27 cellular contexts compared by ENCODE assay signal in genomic region chr20:55253765-55254164, GRCh38.
A peak's percentile ranks its signal among the peaks of the same experiment; 100 is the strongest.
DNase-seq lines count a peak whose midpoint lies in the region; ATAC-seq and TF ChIP-seq lines count a peak whose summit lies in the region.
"Had no signal": no experiment of that assay in that cellular context is flagged by ENCODE, and none has a peak within 500 bp of the region (broad histone marks: within the 10 kb centered on the region; RNA-seq: fewer than 3 reads in every experiment).

No MANE protein-coding gene starts in this region.

- no peaks in the 10 kb centered on the region for H3K9me3 ChIP-seq in lower lobe of right lung
- no peaks in the 10 kb centered on the region for H3K9me3 ChIP-seq in upper lobe of right lung
- H3K9me3 ChIP-seq: tibial artery had no signal

- H3K27me3 ChIP-seq in lower lobe of right lung (ENCODE audit: low read depth) (no peaks in the 10 kb centered on the region), upper lobe of right lung (no peaks in the 10 kb centered on the region)
- H3K27me3 ChIP-seq: tibial artery had no signal

- H3K36me3 Mint-ChIP-seq in effector memory CD8-positive, alpha-beta T cell (ENCODE audit: insufficient read depth) = no peaks in the 10 kb centered on the region
- H3K36me3 Mint-ChIP-seq: CD4-positive, CD25-positive, alpha-beta regulatory T cell; naive B cell had no signal

- DNase-seq in NCI-H1105 treated with DMSO at 0.1 percent for 48 hours (lab: John Stamatoyannopoulos, UW) (peak; percentile 4), NCI-H1105 (lab: John Stamatoyannopoulos, UW) (no peak), glomerular visceral epithelial cell (ENCODE audit: extremely low spot score) (peak; percentile 4), lower lobe of right lung (no peak), upper lobe of right lung (no peak)
- no peak for DNase-seq in stimulated activated CD4-positive, alpha-beta T cell treated with anti-CD3 and anti-CD28 coated beads, Interleukin-4, amount 100 ng/mL, for 1 hour
- no peak for DNase-seq in effector memory CD8-positive, alpha-beta T cell
- DNase-seq: activated CD4-positive, alpha-beta T cell treated with anti-CD3 and anti-CD28 coated beads, Interleukin-2, amount 50 U/mL, for 1 hour; activated naive CD4-positive, alpha-beta T cell treated with anti-CD3 and anti-CD28 coated beads, Interleukin-2, amount 50 U/mL, for 16 hours; anterior cingulate cortex; CD4-positive, CD25-positive, alpha-beta regulatory T cell; effector CD4-positive, alpha-beta T cell; foreskin melanocyte; mesendoderm; naive B cell; NCI-H2081 treated with DMSO at 0.1 percent for 48 hours; NCI-H446 treated with DMSO at 0.1 percent for 48 hours; nucleus accumbens; retina; stimulated activated CD4-positive, alpha-beta T cell treated with anti-CD3 and anti-CD28 coated beads, Interleukin-12 subunit alpha, Interleukin-12 subunit beta, amount 100 ng/mL, for 4 hours; stimulated activated naive CD8-positive, alpha-beta T cell treated with anti-CD3 and anti-CD28 coated beads, Interleukin-15, Interleukin-2, amounts not matched to agents 100 U/mL and 50 U/mL, for 24 hours; T-helper 9 cell; tibial artery had no signal

- H3K9me3 Mint-ChIP-seq in effector memory CD8-positive, alpha-beta T cell = peaks cover 7 to 9% of the 10 kb centered on the region in 2 donors

- H3K27ac ChIP-seq in lower lobe of right lung = no peak overlapping the region
- no peak overlapping the region for H3K27ac ChIP-seq in upper lobe of right lung
- H3K27ac ChIP-seq: 22Rv1, HL-60 had no signal

- ATAC-seq in lower lobe of right lung (peak; percentile 75 to 85), upper lobe of right lung (peak; percentile 59), GM19467 (IDR thresholded peaks at IDR 0.05; ENCODE audit: unreplicated experiment) (no peak)
- no peak for ATAC-seq in effector memory CD8-positive, alpha-beta T cell (replicated peaks)
- ATAC-seq: stimulated activated naive CD8-positive, alpha-beta T cell treated with anti-CD3 and anti-CD28 coated beads, Interleukin-15, Interleukin-2, amounts not matched to agents 100 U/mL and 50 U/mL, for 24 hours had no signal

- H3K4me3 ChIP-seq in lower lobe of right lung = no peak overlapping the region
- no peak overlapping the region for H3K4me3 ChIP-seq in upper lobe of right lung
- H3K4me3 ChIP-seq: tibial artery had no signal

- intact Hi-C loops in lower lobe of right lung (cut with DNase I) (no loop called here), upper lobe of right lung (cut with DNase I) (no loop called here)

- no peaks in the 10 kb centered on the region for H3K27me3 Mint-ChIP-seq in effector memory CD8-positive, alpha-beta T cell
- H3K27me3 Mint-ChIP-seq: CD4-positive, CD25-positive, alpha-beta regulatory T cell; naive B cell had no signal

- H3K4me3 Mint-ChIP-seq in effector memory CD8-positive, alpha-beta T cell = no peak overlapping the region
- H3K4me3 Mint-ChIP-seq: activated T-helper 1 cell treated with anti-CD3 and anti-CD28 coated beads, Interleukin-12 subunit alpha, Interleukin-12 subunit beta, Interleukin-2, Interleukin-4 antibody, amounts not matched to agents 30 ng/mL and 10 ng/mL and 1 ng/mL, durations not matched to agents 14 hours and 24 hours and 36 hours; CD4-positive, CD25-positive, alpha-beta regulatory T cell; naive B cell had no signal

- no peak overlapping the region for H3K27ac Mint-ChIP-seq in effector memory CD8-positive, alpha-beta T cell
- H3K27ac Mint-ChIP-seq: activated T-helper 1 cell treated with anti-CD3 and anti-CD28 coated beads, Interleukin-12 subunit alpha, Interleukin-12 subunit beta, Interleukin-2, Interleukin-4 antibody, amounts not matched to agents 30 ng/mL and 10 ng/mL and 1 ng/mL, durations not matched to agents 14 hours and 24 hours and 36 hours; CD4-positive, CD25-positive, alpha-beta regulatory T cell; naive B cell had no signal

- no peaks in the 10 kb centered on the region for H3K4me1 Mint-ChIP-seq in effector memory CD8-positive, alpha-beta T cell (ENCODE audit: low read depth in 2 of 2)
- H3K4me1 Mint-ChIP-seq: CD4-positive, CD25-positive, alpha-beta regulatory T cell; naive B cell had no signal

- TF ChIP-seq CTCF in lower lobe of right lung (IDR thresholded peaks at IDR 0.05) = no peak
- TF ChIP-seq CTCF in upper lobe of right lung (IDR thresholded peaks at IDR 0.05) = no peak

- no peaks in the 10 kb centered on the region for H3K36me3 ChIP-seq in lower lobe of right lung
- no peaks in the 10 kb centered on the region for H3K36me3 ChIP-seq in upper lobe of right lung
- H3K36me3 ChIP-seq: tibial artery had no signal

- H3K4me1 ChIP-seq in lower lobe of right lung (no peaks in the 10 kb centered on the region), upper lobe of right lung (no peaks in the 10 kb centered on the region)

Comparison
In these comparisons a context has a peak if more than half of its experiments do, and no peak if none do; other contexts are left out.
1. DNase-seq: peak in NCI-H1105 treated with DMSO at 0.1 percent for 48 hours (single experiment) and glomerular visceral epithelial cell (single experiment); none in NCI-H1105 (single experiment), lower lobe of right lung (single experiment), upper lobe of right lung (single experiment), stimulated activated CD4-positive, alpha-beta T cell treated with anti-CD3 and anti-CD28 coated beads, Interleukin-4, amount 100 ng/mL, for 1 hour (single experiment) and effector memory CD8-positive, alpha-beta T cell (0 of 3).
2. ATAC-seq: peak in lower lobe of right lung (2 of 2) and upper lobe of right lung (single experiment); none in GM19467 (single experiment) and effector memory CD8-positive, alpha-beta T cell (single experiment).